ENCODE assay signal across 8 cellular contexts in the genomic region with DNA sequence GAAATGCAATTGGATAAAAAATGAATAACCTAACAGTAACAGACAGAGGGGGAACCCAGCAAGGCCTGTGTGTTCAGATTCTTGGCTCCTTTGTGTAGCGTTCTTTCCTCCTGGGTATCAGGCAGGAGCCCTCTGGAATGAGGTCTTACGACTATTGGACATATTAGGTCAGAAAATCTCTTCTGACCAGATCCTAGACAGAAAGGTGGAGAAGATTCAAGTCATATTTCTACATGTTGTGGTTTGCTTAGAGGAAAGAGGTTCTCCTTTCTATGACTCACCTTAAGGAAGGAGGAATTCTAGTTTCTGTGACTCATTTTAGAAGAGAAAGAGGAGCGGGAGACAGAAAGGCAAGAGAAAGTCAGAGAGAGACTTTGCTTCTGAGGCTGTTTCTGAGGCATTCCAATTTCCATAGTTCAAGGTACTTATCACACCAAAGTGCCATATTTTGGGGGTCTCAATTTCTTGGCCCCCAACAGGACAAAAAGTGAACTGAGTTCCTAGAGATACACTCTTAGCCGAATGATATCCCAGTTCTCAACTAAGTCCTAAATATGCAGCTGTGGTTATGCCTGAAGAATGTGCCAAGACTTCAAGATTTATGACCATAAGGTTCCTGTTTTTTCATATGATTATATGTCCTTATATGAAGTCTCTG.
DNase-seq lines count a peak whose midpoint lies in the region; ATAC-seq and TF ChIP-seq lines count a peak whose summit lies in the region.

No MANE protein-coding gene starts in this region.

- H2BK20ac ChIP-seq in IMR-90 (ENCODE audit: low read depth, low read length), result peak overlapping the region; percentile 99

- TF ChIP-seq CTCF in AG10803 (conservative IDR thresholded peaks at IDR 0.05; ENCODE audit: low read length) (peak; percentile 15; the same call in 1 of the 2 replicates), IMR-90 (conservative IDR thresholded peaks at IDR 0.05; ENCODE audit: low read depth, low read length) (no peak)

- BruUV-seq in IMR-90 (replicated peaks; lab: Mats Ljungman, UMichigan), result no TSS peak

- no peaks in the 10 kb centered on the region for H3K9me3 Mint-ChIP-seq in CD8-positive, alpha-beta memory T cell

- H2AK9ac ChIP-seq in IMR-90 (replicated peaks; ENCODE audit: low read depth, low read length, poor library complexity), result no peak overlapping the region

- H4K91ac ChIP-seq in IMR-90 (ENCODE audit: insufficient read depth, low read depth, low read length), result peak overlapping the region; percentile 92

- H3K27ac Mint-ChIP-seq in CD8-positive, alpha-beta memory T cell, result no peak overlapping the region

- H3K79me1 ChIP-seq in IMR-90 (ENCODE audit: low read depth in 1 of 2, low read length in 2 of 2), result no peaks in the 10 kb centered on the region; a peak in 1 of 4 replicates

- WGBS in IMR-90 (ENCODE audit: extremely low coverage in 2 of 2, insufficient read length in 1 of 2), 2 experiments, result no CpG with 5 or more reads among the region's 4 CpGs

- no peak overlapping the region for H3K4me3 Mint-ChIP-seq in CD8-positive, alpha-beta memory T cell

- H2BK5ac ChIP-seq in IMR-90 (ENCODE audit: low read depth, low read length, poor library complexity, severe bottlenecking), result peak overlapping the region; percentile 82

- peak overlapping the region; percentile 42; the same call in 1 of the 2 replicates for H4K5ac ChIP-seq in IMR-90 (ENCODE audit: low read depth, low read length)

- ATAC-seq in GM21529 (IDR thresholded peaks at IDR 0.05; ENCODE audit: unreplicated experiment), result peak; percentile 80
- peak; percentile 90 for ATAC-seq in IMR-90 (ENCODE audit: low read depth)
- peak; percentile 91 for ATAC-seq in esophagus mucosa

- no peaks in the 10 kb centered on the region for H3K27me3 Mint-ChIP-seq in CD8-positive, alpha-beta memory T cell

- peak overlapping the region; percentile 97 for H2BK120ac ChIP-seq in IMR-90 (ENCODE audit: low read depth, low read length)

- peak overlapping the region; percentile 57 for H3K27ac ChIP-seq in IMR-90 (ENCODE audit: insufficient read depth, low read length)
- no peak overlapping the region for H3K27ac ChIP-seq in CD8-positive, alpha-beta memory T cell (ENCODE audit: low read depth, low read length)

- no peaks in the 10 kb centered on the region for H3K9me3 ChIP-seq in IMR-90 (ENCODE audit: control insufficient read depth, insufficient read depth, low read length)
- H3K9me3 ChIP-seq in CD8-positive, alpha-beta memory T cell (ENCODE audit: low read length), result no peaks in the 10 kb centered on the region

- dilution Hi-C loops in IMR-90 (cut with HindIII; ENCODE audit: low sequenced_read_pairs, unreplicated experiment), result no loop called here

- no peaks in the 10 kb centered on the region for H3K36me3 ChIP-seq in IMR-90 (ENCODE audit: control insufficient read depth, insufficient read depth, low read length)
- no peaks in the 10 kb centered on the region for H3K36me3 ChIP-seq in CD8-positive, alpha-beta memory T cell (ENCODE audit: insufficient read depth, low read length)

- H3K4me2 ChIP-seq in IMR-90 (ENCODE audit: low read depth, low read length), result peak overlapping the region; percentile 91; the same call in 1 of the 2 replicates

- H3K14ac ChIP-seq in IMR-90 (replicated peaks; ENCODE audit: low read depth, low read length), result peak overlapping the region; percentile 93; the same call in 1 of the 2 replicates

- intact Hi-C loops in IMR-90 (cut with micrococcal nuclease), result no loop called here

- H3K36me3 Mint-ChIP-seq in CD8-positive, alpha-beta memory T cell, result no peaks in the 10 kb centered on the region

- DNase-seq in AG10803 (ENCODE audit: low read depth) (peak; percentile 83), IMR-90 (peak; percentile 91), hippocampal formation (lab: John Stamatoyannopoulos, UW) (no peak), retina (no peak), HEK293T (ENCODE audit: extremely low spot score) (no peak)
- DNase-seq in CD8-positive, alpha-beta memory T cell, result no peak

- no peaks in the 10 kb centered on the region for H3K27me3 ChIP-seq in IMR-90 (ENCODE audit: control insufficient read depth, insufficient read depth, low read length)
- H3K27me3 ChIP-seq in CD8-positive, alpha-beta memory T cell (ENCODE audit: insufficient read depth, low read length, poor library complexity, severe bottlenecking), result no peaks in the 10 kb centered on the region

- H3K9ac ChIP-seq in IMR-90 (ENCODE audit: low read depth, low read length), result peak overlapping the region; percentile 69; the same call in 1 of the 2 replicates

- peak overlapping the region; percentile 77 for H3K23ac ChIP-seq in IMR-90 (ENCODE audit: low read depth, low read length)

- TF ChIP-seq RAD21 in IMR-90 (IDR thresholded peaks at IDR 0.05; ENCODE audit: low read length), result peak; percentile 0; the same call in 1 of the 2 replicates

- H2AK5ac ChIP-seq in IMR-90 (ENCODE audit: low read depth, low read length), result no peak overlapping the region; the same call in 1 of the 2 replicates

- CTCF ChIA-PET in IMR-90 (lab: Yijun Ruan, JAX), result interaction anchor here (0.8 kb wide), 1 partner anchor 10 kb away, joined by 3 read pairs; no protein-coding TSS in a partner anchor
- CTCF ChIA-PET in HEK293T (lab: Yijun Ruan, JAX), result no interaction called here
- CTCF ChIA-PET in CD8-positive, alpha-beta memory T cell (lab: Charles Lee), result no interaction called here

- H3K4me3 ChIP-seq in AG10803 (ENCODE audit: low read length), result peak overlapping the region; percentile 15
- H3K4me3 ChIP-seq in IMR-90 (ENCODE audit: insufficient read depth, low read depth, low read length), result peak overlapping the region; percentile 34; the same call in 1 of the 2 replicates
- H3K4me3 ChIP-seq in CD8-positive, alpha-beta memory T cell (ENCODE audit: low read length), result no peak overlapping the region

- H2BK15ac ChIP-seq in IMR-90 (ENCODE audit: low read depth, low read length), result peak overlapping the region; percentile 94; the same call in 2 of the 3 replicates

- in situ Hi-C loops in IMR-90 (cut with MboI; ENCODE audit: low sequenced_read_pairs), result no loop called here

- H4K20me1 ChIP-seq in IMR-90 (ENCODE audit: insufficient read depth, low read length), result no peaks in the 10 kb centered on the region

- no peak for TF ChIP-seq POLR2A in IMR-90 (IDR thresholded peaks at IDR 0.05; ENCODE audit: low read depth, low read length)

- peaks cover 4% of the 10 kb centered on the region for H3K9me1 ChIP-seq in IMR-90 (ENCODE audit: insufficient read depth, low read length)

- POLR2A ChIA-PET in IMR-90 (lab: Charles Lee; ENCODE audit: unreplicated experiment) (no interaction called here), HEK293T (lab: Yijun Ruan, JAX) (no interaction called here)
- POLR2A ChIA-PET in CD8-positive, alpha-beta memory T cell (lab: Charles Lee), result no interaction called here

- H4K8ac ChIP-seq in IMR-90 (ENCODE audit: low read depth in 2 of 2, low read length in 2 of 2), result peak overlapping the region; percentile 49 to 67

- H2AFZ ChIP-seq in IMR-90 (replicated peaks; ENCODE audit: low read length, poor library complexity), result peak overlapping the region; percentile 77

- H3K18ac ChIP-seq in IMR-90 (ENCODE audit: low read depth, low read length), result peak overlapping the region; percentile 69; the same call in 1 of the 2 replicates

- H3K4ac ChIP-seq in IMR-90 (ENCODE audit: low read depth, low read length), result peak overlapping the region; percentile 72

- H3K56ac ChIP-seq in IMR-90 (ENCODE audit: extremely low read depth, insufficient read depth, low read length), result peak overlapping the region; percentile 79

- peaks cover 6 to 13% (median 11%) of the 10 kb centered on the region in 3 donors for H3K4me1 Mint-ChIP-seq in CD8-positive, alpha-beta memory T cell

- H3K4me1 ChIP-seq in IMR-90 (ENCODE audit: control insufficient read depth, insufficient read depth, low read length), result peaks cover 4% of the 10 kb centered on the region
- H3K4me1 ChIP-seq in CD8-positive, alpha-beta memory T cell (ENCODE audit: insufficient read depth, low read length), result no peaks in the 10 kb centered on the region

TF ChIP-seq in IMR-90, 13 proteins besides CTCF, POLR2A, EP300 and RAD21 (continues in another document):
- TF ChIP-seq BHLHE40 (IDR thresholded peaks at IDR 0.05; ENCODE audit: low read depth, low read length), result peak; percentile 27; the same call in 1 of the 2 replicates
- TF ChIP-seq MAZ (IDR thresholded peaks at IDR 0.05; ENCODE audit: borderline replicate concordance, low read depth, low read length), result no peak
- TF ChIP-seq MXI1 (IDR thresholded peaks at IDR 0.05; ENCODE audit: borderline replicate concordance, low read depth, low read length), result no peak
- no peak for TF ChIP-seq RCOR1 (IDR thresholded peaks at IDR 0.05; ENCODE audit: insufficient replicate concordance, low read length)
- peak; percentile 47; the same call in 1 of the 2 replicates for TF ChIP-seq CEBPB (IDR thresholded peaks at IDR 0.05; ENCODE audit: low read depth, low read length)
- peak; percentile 94 for TF ChIP-seq FOS (IDR thresholded peaks at IDR 0.05; ENCODE audit: low read depth, low read length)
- no peak for TF ChIP-seq CHD1 (IDR thresholded peaks at IDR 0.05; ENCODE audit: low read depth, low read length)
- no peak for TF ChIP-seq MAFK (IDR thresholded peaks at IDR 0.05; ENCODE audit: low read depth, low read length)

TF ChIP-seq in HEK293T, 16 proteins besides CTCF, POLR2A, EP300 and RAD21:
- no peak for TF ChIP-seq SP1 (IDR thresholded peaks at IDR 0.05)

Comparison
In these comparisons a context has a peak if more than half of its experiments do, and no peak if none do; other contexts are left out.
1. DNase-seq: peak in AG10803 (single experiment) and IMR-90 (single experiment); none in hippocampal formation (0 of 2), retina (single experiment), HEK293T (single experiment) and CD8-positive, alpha-beta memory T cell (0 of 5).
2. Peak in every context shown above with its lines, with median percentiles within 50 percentile points of each other: ATAC-seq.